Comparison of ENCODE assay signal across 23 cellular contexts in the genomic region with DNA sequence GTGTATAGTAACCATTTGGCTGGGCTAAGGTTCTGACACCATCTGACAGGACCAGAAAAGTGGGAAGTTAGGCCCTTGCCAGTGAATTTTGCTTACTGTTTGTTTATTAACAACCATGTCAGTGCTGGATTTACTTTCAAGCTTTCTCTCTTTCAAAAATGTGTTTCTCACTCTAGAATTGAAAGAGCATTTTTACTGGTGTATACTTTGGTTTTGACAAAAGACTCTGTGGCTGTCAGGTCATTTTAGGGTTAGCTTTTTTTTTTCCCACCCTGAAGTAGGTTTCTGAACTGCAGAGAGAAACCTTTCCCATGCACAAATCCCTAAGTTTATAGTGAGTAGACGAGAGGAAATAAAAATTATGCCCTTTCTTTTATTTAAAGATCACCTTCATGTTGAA.
DNase-seq lines count a peak whose midpoint lies in the region; ATAC-seq, FAIRE-seq and TF ChIP-seq lines count a peak whose summit lies in the region.
"Had no signal": no experiment of that assay in that cellular context is flagged by ENCODE, and none has a peak within 500 bp of the region (broad histone marks: within the 10 kb centered on the region; RNA-seq: fewer than 3 reads in every experiment).

No MANE protein-coding gene starts in this region.

- no peak overlapping the region for H3K4me3 Mint-ChIP-seq in progenitor cell of endocrine pancreas (ENCODE audit: low read depth)
- H3K4me3 Mint-ChIP-seq: CD4-positive, CD25-positive, alpha-beta regulatory T cell had no signal

- no peak overlapping the region for H3K14ac ChIP-seq in H1 (ENCODE audit: insufficient read length)

- H3K56ac ChIP-seq in H1 (replicated peaks; ENCODE audit: insufficient read length, low read depth, low read length), result peak overlapping the region; percentile 42

- no peak for TF ChIP-seq RAD21 in H1 (IDR thresholded peaks at IDR 0.05 in 1 of 2, conservative IDR thresholded peaks at IDR 0.05 in 1 of 2; ENCODE audit: low read depth in 2 of 2, low read length in 2 of 2)

- no peaks in the 10 kb centered on the region for H4K20me1 ChIP-seq in DND-41 (ENCODE audit: insufficient read depth, low read length)
- no peaks in the 10 kb centered on the region for H4K20me1 ChIP-seq in Loucy (ENCODE audit: insufficient read depth, low read length, poor library complexity, severe bottlenecking)
- peaks cover 0 to 2% of the 10 kb centered on the region in 2 experiments for H4K20me1 ChIP-seq in H1 (replicated peaks in 1 of 2; ENCODE audit: control insufficient read depth in 1 of 2, insufficient read depth in 2 of 2, low read length in 2 of 2)

- peak overlapping the region; percentile 80 for H3K27ac ChIP-seq in DND-41 (ENCODE audit: low read length)
- H3K27ac ChIP-seq in H1 (ENCODE audit: low read depth, low read length), result no peak overlapping the region
- H3K27ac ChIP-seq: GM23248 had no signal

- no peaks in the 10 kb centered on the region for H3K9me3 Mint-ChIP-seq in progenitor cell of endocrine pancreas (ENCODE audit: low read depth)

- no peaks in the 10 kb centered on the region for H3K9me3 ChIP-seq in DND-41 (ENCODE audit: insufficient read depth, low read length, severe bottlenecking)
- no peaks in the 10 kb centered on the region for H3K9me3 ChIP-seq in Loucy (ENCODE audit: insufficient read depth, low read depth, low read length)
- no peaks in the 10 kb centered on the region for H3K9me3 ChIP-seq in H1 (ENCODE audit: insufficient read depth in 2 of 2, low read depth in 1 of 2, low read length in 1 of 2)
- H3K9me3 ChIP-seq: BE2C had no signal

- no peak overlapping the region for H2BK15ac ChIP-seq in H1 (ENCODE audit: low read length)

- no peaks in the 10 kb centered on the region for H3K27me3 ChIP-seq in DND-41 (ENCODE audit: insufficient read depth, low read length, poor library complexity)
- H3K27me3 ChIP-seq in Loucy (ENCODE audit: insufficient read depth, low read length, poor library complexity, severe bottlenecking), result no peaks in the 10 kb centered on the region
- no peaks in the 10 kb centered on the region for H3K27me3 ChIP-seq in H1 (replicated peaks in 1 of 4; ENCODE audit: control insufficient read depth in 3 of 4, extremely low read depth in 1 of 4, insufficient read depth in 3 of 4, low read length in 3 of 4)
- H3K27me3 ChIP-seq: BE2C had no signal

- H3K23me2 ChIP-seq in H1 (ENCODE audit: low read depth, low read length), result peaks cover 2% of the 10 kb centered on the region; the same call in 1 of the 2 replicates

- H3K36me3 ChIP-seq in DND-41 (ENCODE audit: insufficient read depth, low read length) (no peaks in the 10 kb centered on the region), Loucy (ENCODE audit: insufficient read depth, low read length) (no peaks in the 10 kb centered on the region), H1 (ENCODE audit: control insufficient read depth in 2 of 4, insufficient read depth in 4 of 4, low read length in 3 of 4) (no peaks in the 10 kb centered on the region)
- H3K36me3 ChIP-seq: BE2C had no signal

- intact Hi-C loops in posterior cingulate gyrus (cut with DNase I), result no loop called here

- H3K36me3 Mint-ChIP-seq in progenitor cell of endocrine pancreas (ENCODE audit: insufficient read depth), result no peaks in the 10 kb centered on the region
- H3K36me3 Mint-ChIP-seq: CD4-positive, CD25-positive, alpha-beta regulatory T cell had no signal

- POLR2A ChIA-PET in H1 (lab: Charles Lee; ENCODE audit: partially characterized antibody), result no interaction called here

- H3K9ac ChIP-seq in DND-41 (ENCODE audit: low read depth, low read length) (peak overlapping the region; percentile 10; the same call in 1 of the 2 replicates), Loucy (ENCODE audit: low read depth, low read length, poor library complexity, severe bottlenecking) (peak overlapping the region; percentile 37), H1 (replicated peaks in 1 of 4; ENCODE audit: extremely low read depth in 1 of 4, low read depth in 3 of 4, low read length in 3 of 4) (no peak overlapping the region)
- H3K9ac ChIP-seq: GM23248 had no signal

- H4K5ac ChIP-seq in H1 (ENCODE audit: insufficient read length, low read depth, low read length), result no peak overlapping the region

- H3K27me3 Mint-ChIP-seq in progenitor cell of endocrine pancreas, result no peaks in the 10 kb centered on the region
- H3K27me3 Mint-ChIP-seq: CD4-positive, CD25-positive, alpha-beta regulatory T cell had no signal

- DNase-seq in DND-41 (no peak), H1 (ENCODE audit: low read depth in 1 of 2, low spot score in 2 of 2) (no peak), progenitor cell of endocrine pancreas (ENCODE audit: low spot score, unreplicated experiment) (no peak), 8988T (no peak), posterior cingulate gyrus (no peak), T-helper 1 cell (no peak)
- DNase-seq: BE2C; CD4-positive, CD25-positive, alpha-beta regulatory T cell; COR-L47; GDM1; GM23248; KBM-7; NCI-H1092; NCI-H1436 treated with DMSO at 0.1 percent for 48 hours; NCI-H2029; NCI-H2171; PC-3; RPMI8226; SHP77 treated with DMSO at 0.1 percent for 48 hours had no signal

- TF ChIP-seq EP300 in H1 (IDR thresholded peaks at IDR 0.05; ENCODE audit: borderline replicate concordance in 1 of 2, low read depth in 2 of 2, low read length in 2 of 2), result no peak

- no peak overlapping the region for H2BK20ac ChIP-seq in H1 (ENCODE audit: low read length)

- H3F3A ChIP-seq in Loucy (ENCODE audit: low read depth), result no peaks in the 10 kb centered on the region

- ATAC-seq in DND-41 (ENCODE audit: insufficient read depth, low read depth), result peak; percentile 27; the same call in 1 of the 3 replicates
- ATAC-seq in HG03025 (IDR thresholded peaks at IDR 0.05; ENCODE audit: low FRiP score, unreplicated experiment), result no peak
- ATAC-seq: HepG2, PC-3, SK-N-SH treated with all-trans-retinoic acid at 6 μM for 48 hours had no signal

- no peaks in the 10 kb centered on the region for H3K9me2 ChIP-seq in Loucy (replicated peaks; ENCODE audit: low read depth, low read length)

- no peak overlapping the region for H2AK5ac ChIP-seq in H1 (ENCODE audit: low read depth, low read length)

- H2BK5ac ChIP-seq in H1 (ENCODE audit: low read depth, low read length), result no peak overlapping the region

- H2BK120ac ChIP-seq in H1 (replicated peaks; ENCODE audit: low read depth, low read length), result no peak overlapping the region

- H2AFZ ChIP-seq in DND-41 (ENCODE audit: low read depth, low read length) (peak overlapping the region; percentile 61), Loucy (ENCODE audit: low read length) (peak overlapping the region; percentile 63), H1 (ENCODE audit: low read length) (no peak overlapping the region)
- H2AFZ ChIP-seq: GM23248 had no signal

- H3K23ac ChIP-seq in H1 (ENCODE audit: insufficient read length), result no peak overlapping the region

- FAIRE-seq in H1 (lab: Jason Lieb, UNC), result no peak
- FAIRE-seq: HepG2 had no signal

- TF ChIP-seq POLR2A in H1 (IDR thresholded peaks at IDR 0.05; ENCODE audit: control extremely low read depth in 1 of 2, low read depth in 2 of 2, low read length in 2 of 2), result no peak

- CTCF ChIA-PET in H1 (lab: Charles Lee; ENCODE audit: partially characterized antibody), result interaction anchor here (0.7 to 1.5 kb wide), 3 partner anchors 78 to 131 kb away, joined by 3 to 7 read pairs (median 3); no protein-coding TSS in a partner anchor

- no peak overlapping the region for H3K4ac ChIP-seq in H1 (replicated peaks; ENCODE audit: insufficient read length, low read depth, low read length)

- H3K4me3 ChIP-seq in DND-41 (ENCODE audit: low read depth in 1 of 2, low read length in 2 of 2) (peak overlapping the region in 1 of 2 experiments; percentile 2; a peak in 1 of 4 replicates), Loucy (ENCODE audit: low read length, poor library complexity, severe bottlenecking) (no peak overlapping the region), H1 (ENCODE audit: extremely low read depth in 1 of 4, insufficient read depth in 2 of 4, low read depth in 3 of 4, low read length in 4 of 4) (no peak overlapping the region)
- H3K4me3 ChIP-seq: GM23248 had no signal

- H3K79me2 ChIP-seq in DND-41 (ENCODE audit: insufficient read depth, low read length), result no peaks in the 10 kb centered on the region
- no peaks in the 10 kb centered on the region for H3K79me2 ChIP-seq in Loucy (ENCODE audit: insufficient read depth, low read length)
- H3K79me2 ChIP-seq in H1 (ENCODE audit: control insufficient read depth in 1 of 2, insufficient read depth in 2 of 2, low read length in 2 of 2), result no peaks in the 10 kb centered on the region

- H3K27ac Mint-ChIP-seq in progenitor cell of endocrine pancreas, result peak overlapping the region; percentile 96

- no peak for TF ChIP-seq CTCF in DND-41 (IDR thresholded peaks at IDR 0.05; ENCODE audit: borderline replicate concordance, extremely low read depth, low read length, poor library complexity, severe bottlenecking)
- TF ChIP-seq CTCF in Loucy (conservative IDR thresholded peaks at IDR 0.05; ENCODE audit: low read length), result no peak
- no peak for TF ChIP-seq CTCF in H1 (IDR thresholded peaks at IDR 0.05; ENCODE audit: control extremely low read depth in 1 of 3, insufficient read depth in 1 of 3, low read depth in 1 of 3, low read length in 3 of 3)
- no peak for TF ChIP-seq CTCF in progenitor cell of endocrine pancreas (IDR thresholded peaks at IDR 0.05; ENCODE audit: unreplicated experiment)

- no peak overlapping the region for H3K18ac ChIP-seq in H1 (ENCODE audit: extremely low read depth, low read length)

- 100% methylated on average over 1 of the region's 1 CpG; no CpG with 5 or more reads in 1 of the 2 experiments for WGBS in H1 (ENCODE audit: extremely low coverage in 1 of 2, insufficient coverage in 1 of 2, insufficient read length in 1 of 2, insufficient replicate concordance in 2 of 2, low coverage in 1 of 2, low lambda C conversion rate in 2 of 2, missing lambda C conversion rate in 1 of 2), 2 experiments

- H3K4me1 ChIP-seq in DND-41 (ENCODE audit: insufficient read depth, low read length) (peaks cover 73% of the 10 kb centered on the region), Loucy (ENCODE audit: insufficient read depth, low read length, poor library complexity, severe bottlenecking) (peaks cover 60% of the 10 kb centered on the region), H1 (replicated peaks in 1 of 4; ENCODE audit: control insufficient read depth in 3 of 4, insufficient read depth in 4 of 4, low read length in 3 of 4) (peaks cover 0 to 2% (median under 1%) of the 10 kb centered on the region in 4 experiments; a peak in 2 of 7 replicates)
- H3K4me1 ChIP-seq: BE2C had no signal

- H4K8ac ChIP-seq in H1 (ENCODE audit: extremely low read depth, insufficient read depth, low read length), result no peak overlapping the region

- H3K4me1 Mint-ChIP-seq in progenitor cell of endocrine pancreas (ENCODE audit: low read depth), result peaks cover 29% of the 10 kb centered on the region

- H3K4me2 ChIP-seq in DND-41 (ENCODE audit: insufficient read depth, low read length), result no peak overlapping the region
- no peak overlapping the region for H3K4me2 ChIP-seq in Loucy (ENCODE audit: low read depth, low read length, poor library complexity, severe bottlenecking)
- H3K4me2 ChIP-seq in H1 (ENCODE audit: insufficient read depth in 1 of 2, low read depth in 2 of 2, low read length in 2 of 2), result no peak overlapping the region

- H2BK12ac ChIP-seq in H1 (ENCODE audit: low read depth, low read length), result no peak overlapping the region

- no peaks in the 10 kb centered on the region for H3K79me1 ChIP-seq in H1 (ENCODE audit: low read depth, low read length)

- H4K91ac ChIP-seq in H1 (replicated peaks; ENCODE audit: insufficient read length, low read length), result no peak overlapping the region

Comparison
In these comparisons a context has a peak if more than half of its experiments do, and no peak if none do; other contexts are left out.
1. H3K9ac ChIP-seq: peak in DND-41 (single experiment) and Loucy (single experiment); none in H1 (0 of 4).